In genomic region chr20:37521091-37521771, GRCh38 we compare ENCODE assay signal across 2 cellular contexts.
A peak's percentile ranks its signal among the peaks of the same experiment; 100 is the strongest.
TF ChIP-seq lines count a peak whose summit lies in the region.

TSS of gene NNAT (plus strand) at chr20:37521250. CDS start at chr20:37521332, 82 bp downstream.

TF ChIP-seq in H1, 55 proteins besides CTCF, POLR2A, EP300 and RAD21:
- TF ChIP-seq USF2 (IDR thresholded peaks at IDR 0.05; ENCODE audit: low read length) (no peak), TAF7 (optimal IDR thresholded peaks at IDR 0.05; ENCODE audit: borderline replicate concordance, low read depth, low read length) (peak; percentile 57), TBP (IDR thresholded peaks at IDR 0.05; ENCODE audit: low read depth, low read length) (peak; percentile 90), GTF2F1 (IDR thresholded peaks at IDR 0.05; ENCODE audit: borderline replicate concordance, low read depth, low read length) (peak; percentile 18; the same call in 1 of the 2 replicates), POLR2AphosphoS5 (IDR thresholded peaks at IDR 0.05; ENCODE audit: low read depth, low read length) (peak; percentile 94), JUND (IDR thresholded peaks at IDR 0.05; ENCODE audit: low read length) (no peak), PHF8 (conservative IDR thresholded peaks at IDR 0.05; ENCODE audit: low read depth, low read length) (peak; percentile 67), BCL11A (IDR thresholded peaks at IDR 0.05; ENCODE audit: low read depth in 2 of 2, low read length in 2 of 2) (no peak), HDAC2 (IDR thresholded peaks at IDR 0.05; ENCODE audit: borderline replicate concordance in 1 of 2, low read depth in 2 of 2, low read length in 2 of 2) (0 out of 4 replicates have a peak, but pooled peaks of 1 of the 2 experiments have one; percentile 35), ASH2L (IDR thresholded peaks at IDR 0.05; ENCODE audit: low read length) (peak; percentile 15), NRF1 (IDR thresholded peaks at IDR 0.05; ENCODE audit: low read depth, low read length) (peak; percentile 41; the same call in 1 of the 2 replicates), SIN3A (conservative IDR thresholded peaks at IDR 0.05 in 1 of 2, IDR thresholded peaks at IDR 0.05 in 1 of 2; ENCODE audit: low read depth in 1 of 2, low read length in 2 of 2) (0 out of 4 replicates have a peak, but pooled peaks of 1 of the 2 experiments have one; percentile 18), MAFK (IDR thresholded peaks at IDR 0.05; ENCODE audit: low read depth, low read length) (no peak), SIX5 (IDR thresholded peaks at IDR 0.05; ENCODE audit: low read depth, low read length) (no peak), CEBPB (IDR thresholded peaks at IDR 0.05; ENCODE audit: low read depth, low read length) (no peak), TAF1 (IDR thresholded peaks at IDR 0.05; ENCODE audit: low read depth, low read length) (peak; percentile 84), YY1 (IDR thresholded peaks at IDR 0.05; ENCODE audit: low read depth, low read length) (peak; percentile 49; the same call in 1 of the 2 replicates)

TF ChIP-seq in neural cell, 6 proteins besides CTCF, POLR2A, EP300 and RAD21:
- no peak for TF ChIP-seq MXI1 (conservative IDR thresholded peaks at IDR 0.05; ENCODE audit: poor library complexity, severe bottlenecking)
- peak; percentile 85 for TF ChIP-seq TAF1 (IDR thresholded peaks at IDR 0.05; ENCODE audit: low read depth)
- TF ChIP-seq REST (IDR thresholded peaks at IDR 0.05; ENCODE audit: borderline replicate concordance) = peak; percentile 79
- no peak for TF ChIP-seq EZH2 (IDR thresholded peaks at IDR 0.05; ENCODE audit: borderline replicate concordance, insufficient read depth, low read length, poor library complexity, severe bottlenecking)
- TF ChIP-seq POLR2AphosphoS5 (IDR thresholded peaks at IDR 0.05) = peak; percentile 96
- TF ChIP-seq SMC3 (conservative IDR thresholded peaks at IDR 0.05; ENCODE audit: poor library complexity) = no peak
